Comparison of ENCODE assay signal across 8 cellular contexts in genomic region chr6:25601797-25602679, GRCh38. TPM values are rescaled to one million over a fixed set of nuclear protein-coding genes. Genes with fewer than 3 reads are reported as not detected.
DNase-seq lines count a peak whose midpoint lies in the region; ATAC-seq and TF ChIP-seq lines count a peak whose summit lies in the region.

No MANE protein-coding gene starts in this region.

- no peak overlapping the region for H3K27ac ChIP-seq in CD8-positive, alpha-beta T cell (ENCODE audit: low read depth, low read length)
- H3K27ac ChIP-seq in OCI-LY7 (ENCODE audit: low read depth, low read length, poor library complexity, severe bottlenecking) (no peak overlapping the region), neural progenitor cell (no peak overlapping the region)

- no peak overlapping the region for H3K4me3 Mint-ChIP-seq in CD8-positive, alpha-beta T cell
- no peak overlapping the region for H3K4me3 Mint-ChIP-seq in neural progenitor cell

- H4K20me1 ChIP-seq in OCI-LY7 (ENCODE audit: insufficient read depth, low read length) (no peaks in the 10 kb centered on the region), neural progenitor cell (ENCODE audit: low read depth) (no peaks in the 10 kb centered on the region)

- no peaks in the 10 kb centered on the region for H3K9me3 Mint-ChIP-seq in CD8-positive, alpha-beta T cell
- no peaks in the 10 kb centered on the region for H3K9me3 Mint-ChIP-seq in neural progenitor cell

- peaks cover 30% of the 10 kb centered on the region for H3K36me3 Mint-ChIP-seq in CD8-positive, alpha-beta T cell
- peaks cover 2% of the 10 kb centered on the region for H3K36me3 Mint-ChIP-seq in neural progenitor cell

- intact Hi-C loops in CD8-positive, alpha-beta T cell (cut with DNase I, micrococcal nuclease), result loop anchor here (1.0 to 5.0 kb wide), 7 partner anchors 45 to 379 kb away; no protein-coding TSS in a partner anchor
- intact Hi-C loops in OCI-LY7 (cut with micrococcal nuclease; ENCODE audit: unreplicated experiment), result loop anchor here (1.0 kb wide), 2 partner anchors 337 to 379 kb away; no protein-coding TSS in a partner anchor

- H3K4me1 Mint-ChIP-seq in CD8-positive, alpha-beta T cell (ENCODE audit: low read depth), result peaks cover 3% of the 10 kb centered on the region
- H3K4me1 Mint-ChIP-seq in neural progenitor cell, result no peaks in the 10 kb centered on the region

- ATAC-seq in CD8-positive, alpha-beta T cell, result no peak
- ATAC-seq in HG03139 (IDR thresholded peaks at IDR 0.05; ENCODE audit: unreplicated experiment) (no peak), HG03097 (IDR thresholded peaks at IDR 0.05; ENCODE audit: low FRiP score, unreplicated experiment) (no peak)

- H3K4me3 ChIP-seq in CD8-positive, alpha-beta T cell (ENCODE audit: low read depth, low read length), result no peak overlapping the region
- no peak overlapping the region for H3K4me3 ChIP-seq in OCI-LY7 (ENCODE audit: low read depth, low read length, poor library complexity, severe bottlenecking)
- H3K4me3 ChIP-seq in endocrine pancreas (ENCODE audit: control insufficient read depth, insufficient read depth, low read length), result peak overlapping the region; percentile 4
- H3K4me3 ChIP-seq in neural progenitor cell, result no peak overlapping the region

- no TSS peak for BruUV-seq in OCI-LY7 (replicated peaks; lab: Mats Ljungman, UMichigan)

- H3K27ac Mint-ChIP-seq in CD8-positive, alpha-beta T cell, result no peak overlapping the region
- no peak overlapping the region for H3K27ac Mint-ChIP-seq in neural progenitor cell

- TF ChIP-seq CTCF in CD8-positive, alpha-beta T cell (IDR thresholded peaks at IDR 0.05), result peak; percentile 81
- peak; percentile 98 for TF ChIP-seq CTCF in OCI-LY7 (conservative IDR thresholded peaks at IDR 0.05; ENCODE audit: low read length)
- TF ChIP-seq CTCF in neural progenitor cell (IDR thresholded peaks at IDR 0.05), result peak; percentile 87

- H3K9ac ChIP-seq in endocrine pancreas (ENCODE audit: control insufficient read depth, insufficient read depth, low read length) (no peak overlapping the region), neural progenitor cell (no peak overlapping the region)

- POLR2A ChIA-PET in CD8-positive, alpha-beta T cell (lab: Charles Lee), result no interaction called here
- POLR2A ChIA-PET in OCI-LY7 (lab: Charles Lee), result interaction anchor here (1.1 kb wide), 1 partner anchor 14 kb away, joined by 3 read pairs; no protein-coding TSS in a partner anchor

- H3K9me2 ChIP-seq in OCI-LY7 (ENCODE audit: insufficient read depth, low read length), result no peaks in the 10 kb centered on the region

- no peaks in the 10 kb centered on the region for H3K9me3 ChIP-seq in CD8-positive, alpha-beta T cell (ENCODE audit: low read length)
- H3K9me3 ChIP-seq in OCI-LY7 (ENCODE audit: low read length) (no peaks in the 10 kb centered on the region), endocrine pancreas (ENCODE audit: control insufficient read depth, low read length) (no peaks in the 10 kb centered on the region), neural progenitor cell (ENCODE audit: low read depth) (no peaks in the 10 kb centered on the region)

- H3K4me1 ChIP-seq in CD8-positive, alpha-beta T cell (ENCODE audit: insufficient read depth, low read length), result no peaks in the 10 kb centered on the region
- H3K4me1 ChIP-seq in OCI-LY7 (ENCODE audit: insufficient read depth, low read length, poor library complexity, severe bottlenecking) (peaks cover 5% of the 10 kb centered on the region), endocrine pancreas (ENCODE audit: control insufficient read depth, insufficient read depth, low read length) (peaks cover 12% of the 10 kb centered on the region), neural progenitor cell (no peaks in the 10 kb centered on the region)

- CTCF ChIA-PET in CD8-positive, alpha-beta T cell (lab: Charles Lee), result interaction anchor here (0.6 to 1.9 kb wide), 12 partner anchors 9 to 379 kb away, joined by 3 to 13 read pairs (median 4); no protein-coding TSS in a partner anchor
- CTCF ChIA-PET in OCI-LY7 (lab: Charles Lee; ENCODE audit: unreplicated experiment), result no interaction called here

- no peaks in the 10 kb centered on the region for H3K79me2 ChIP-seq in OCI-LY7 (ENCODE audit: insufficient read depth, low read depth, low read length)
- no peaks in the 10 kb centered on the region for H3K79me2 ChIP-seq in neural progenitor cell (ENCODE audit: low read depth)

- H2AFZ ChIP-seq in OCI-LY7 (ENCODE audit: low read length) (no peak overlapping the region), neural progenitor cell (replicated peaks) (no peak overlapping the region)

- H3F3A ChIP-seq in neural progenitor cell (ENCODE audit: low read depth), result no peaks in the 10 kb centered on the region

- no peaks in the 10 kb centered on the region for H3K36me3 ChIP-seq in CD8-positive, alpha-beta T cell (ENCODE audit: insufficient read depth, low read length)
- H3K36me3 ChIP-seq in OCI-LY7 (ENCODE audit: insufficient read depth, low read length) (peaks cover 30% of the 10 kb centered on the region), endocrine pancreas (ENCODE audit: control insufficient read depth, insufficient read depth, low read length) (no peaks in the 10 kb centered on the region), neural progenitor cell (no peaks in the 10 kb centered on the region)

- no peak for DNase-seq in CD8-positive, alpha-beta T cell
- DNase-seq in HT1080 (ENCODE audit: low read depth) (peak; percentile 43), OCI-LY7 (ENCODE audit: low spot score) (peak; percentile 71), neural progenitor cell (ENCODE audit: low spot score) (peak; percentile 75)
- DNase-seq in stimulated activated CD4-positive, alpha-beta T cell treated with anti-CD3 and anti-CD28 coated beads, Interleukin-12 subunit alpha, Interleukin-12 subunit beta, amount 100 ng/mL, for 4 hours, result no peak

- H3K4me2 ChIP-seq in OCI-LY7 (ENCODE audit: low read length) (no peak overlapping the region), neural progenitor cell (no peak overlapping the region)

- no peaks in the 10 kb centered on the region for H3K27me3 Mint-ChIP-seq in CD8-positive, alpha-beta T cell (ENCODE audit: low read depth)
- H3K27me3 Mint-ChIP-seq in neural progenitor cell (ENCODE audit: insufficient read depth, low read depth), result no peaks in the 10 kb centered on the region

- H3K27me3 ChIP-seq in CD8-positive, alpha-beta T cell (ENCODE audit: insufficient read depth, low read length), result no peaks in the 10 kb centered on the region
- H3K27me3 ChIP-seq in endocrine pancreas (ENCODE audit: control insufficient read depth, insufficient read depth, low read length), result no peaks in the 10 kb centered on the region
- H3K27me3 ChIP-seq in neural progenitor cell, result no peaks in the 10 kb centered on the region

RNA-seq across cellular contexts. Expression of gene SCGN, which starts 50.0 kb away (rescaled TPM):
- total RNA-seq in CD8-positive, alpha-beta T cell, result not detected
- not detected in 2 replicates for total RNA-seq in HT1080 (2014; rRNA removed; shearing (Covaris generic))
- not detected in 2 replicates for polyA plus RNA-seq in HT1080 (2015; cell fraction: cytosol; rRNA removed)
- not detected in 2 replicates for polyA plus RNA-seq in HT1080 (2015; cell fraction: nucleus; rRNA removed)
- total RNA-seq in OCI-LY7 (2014; rRNA removed; shearing (Covaris generic)), result not detected in 2 replicates
- total RNA-seq in OCI-LY7 (2022) (not detected in 2 replicates), neural progenitor cell (ENCODE audit: low replicate concordance) (not detected in 2 replicates)

Comparison
In these comparisons a context has a peak if more than half of its experiments do, and no peak if none do; other contexts are left out.
1. DNase-seq: peak in HT1080 (single experiment), OCI-LY7 (single experiment) and neural progenitor cell (single experiment); none in CD8-positive, alpha-beta T cell (0 of 7) and stimulated activated CD4-positive, alpha-beta T cell treated with anti-CD3 and anti-CD28 coated beads, Interleukin-12 subunit alpha, Interleukin-12 subunit beta, amount 100 ng/mL, for 4 hours (single experiment).
2. Peak in every context shown above with its lines, with median percentiles within 50 percentile points of each other: CTCF ChIP-seq.